Comparison of ENCODE assay signal across 20 cellular contexts in genomic region chr5:91875133-91875779, GRCh38.
"Had no signal": no experiment of that assay in that cellular context is flagged by ENCODE, and none has a peak within 500 bp of the region (broad histone marks: within the 10 kb centered on the region; RNA-seq: fewer than 3 reads in every experiment).

No MANE protein-coding gene starts in this region.

- H3K4me1 Mint-ChIP-seq: activated CD4-positive, alpha-beta memory T cell treated with anti-CD3 and anti-CD28 coated beads, Interleukin-2, amount 10 ng/mL, durations not matched to agents 7 days and 5 days; naive B cell had no signal

- FAIRE-seq: frontal cortex, islet of Langerhans had no signal

- H3K27ac ChIP-seq: adrenal gland, heart left ventricle, right atrium auricular region, transverse colon, VCaP had no signal

- DNase-seq: activated CD4-positive, alpha-beta memory T cell treated with anti-CD3 and anti-CD28 coated beads, Interleukin-2, amount 10 ng/mL, durations not matched to agents 7 days and 5 days; activated naive CD4-positive, alpha-beta T cell treated with anti-CD3 and anti-CD28 coated beads, Interleukin-2, amount 50 U/mL, for 16 hours; activated T-cell treated with anti-CD3 and anti-CD28 coated beads, Interleukin-2, amount 50 U/mL, for 24 hours; adrenal gland; central memory CD4-positive, alpha-beta T cell; effector memory CD4-positive, alpha-beta T cell; heart left ventricle; naive B cell; stimulated activated CD4-positive, alpha-beta T cell treated with anti-CD3 and anti-CD28 coated beads, Interleukin-15, amount 100 ng/mL, for 24 hours; stimulated activated CD4-positive, alpha-beta T cell treated with anti-CD3 and anti-CD28 coated beads, Interleukin-4, amount 100 ng/mL, for 24 hours; stimulated activated naive CD4-positive, alpha-beta T cell treated with Interleukin-2 at 50 U/mL for 16 hours; substantia nigra; T-helper 1 cell; T1000; transverse colon had no signal

- H3K4me1 ChIP-seq: adrenal gland, heart left ventricle, right atrium auricular region, transverse colon had no signal

- H3K36me3 ChIP-seq: adrenal gland, heart left ventricle, right atrium auricular region, transverse colon had no signal

- ATAC-seq: heart left ventricle had no signal

- H3K4me3 ChIP-seq: adrenal gland, heart left ventricle, right atrium auricular region, transverse colon had no signal

- H3K27me3 ChIP-seq: adrenal gland, heart left ventricle, right atrium auricular region, transverse colon had no signal

- H3K36me3 Mint-ChIP-seq: naive B cell had no signal

- H3K4me3 Mint-ChIP-seq: activated CD4-positive, alpha-beta memory T cell treated with anti-CD3 and anti-CD28 coated beads, Interleukin-2, amount 10 ng/mL, durations not matched to agents 7 days and 5 days; activated T-cell treated with anti-CD3 and anti-CD28 coated beads, Interleukin-2, amount 50 U/mL, for 24 hours; naive B cell had no signal

- H3K27ac Mint-ChIP-seq: activated CD4-positive, alpha-beta memory T cell treated with anti-CD3 and anti-CD28 coated beads, Interleukin-2, amount 10 ng/mL, durations not matched to agents 7 days and 5 days; activated T-cell treated with anti-CD3 and anti-CD28 coated beads, Interleukin-2, amount 50 U/mL, for 24 hours; naive B cell; progenitor cell of endocrine pancreas had no signal

- H3K27me3 Mint-ChIP-seq: activated CD4-positive, alpha-beta memory T cell treated with anti-CD3 and anti-CD28 coated beads, Interleukin-2, amount 10 ng/mL, durations not matched to agents 7 days and 5 days; activated T-cell treated with anti-CD3 and anti-CD28 coated beads, Interleukin-2, amount 50 U/mL, for 24 hours; naive B cell; progenitor cell of endocrine pancreas had no signal

- H3K9me3 ChIP-seq: adrenal gland, heart left ventricle, right atrium auricular region, transverse colon had no signal
